9 cellular contexts compared by ENCODE assay signal in the genomic region with DNA sequence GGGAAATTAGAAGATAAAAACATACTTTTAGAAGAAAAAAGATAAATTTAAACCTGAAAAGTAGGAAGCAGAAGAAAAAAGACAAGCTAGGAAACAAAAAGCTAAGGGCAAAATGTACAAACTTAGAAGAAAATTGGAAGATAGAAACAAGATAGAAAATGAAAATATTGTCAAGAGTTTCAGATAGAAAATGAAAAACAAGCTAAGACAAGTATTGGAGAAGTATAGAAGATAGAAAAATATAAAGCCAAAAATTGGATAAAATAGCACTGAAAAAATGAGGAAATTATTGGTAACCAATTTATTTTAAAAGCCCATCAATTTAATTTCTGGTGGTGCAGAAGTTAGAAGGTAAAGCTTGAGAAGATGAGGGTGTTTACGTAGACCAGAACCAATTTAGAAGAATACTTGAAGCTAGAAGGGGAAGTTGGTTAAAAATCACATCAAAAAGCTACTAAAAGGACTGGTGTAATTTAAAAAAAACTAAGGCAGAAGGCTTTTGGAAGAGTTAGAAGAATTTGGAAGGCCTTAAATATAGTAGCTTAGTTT. TPM values are rescaled to one million over a fixed set of nuclear protein-coding genes. Genes with fewer than 3 reads are reported as not detected.
DNase-seq lines count a peak whose midpoint lies in the region; ATAC-seq, FAIRE-seq and TF ChIP-seq lines count a peak whose summit lies in the region.
"Had no signal": no experiment of that assay in that cellular context is flagged by ENCODE, and none has a peak within 500 bp of the region (broad histone marks: within the 10 kb centered on the region; RNA-seq: fewer than 3 reads in every experiment).

No MANE protein-coding gene starts in this region.

- no peak overlapping the region for H2BK15ac ChIP-seq in H1 (ENCODE audit: low read length)

- no peak overlapping the region for H4K91ac ChIP-seq in H1 (replicated peaks; ENCODE audit: insufficient read length, low read length)

- H3K18ac ChIP-seq in H1 (ENCODE audit: extremely low read depth, low read length), result no peak overlapping the region

- peaks cover 15% of the 10 kb centered on the region for H3K23me2 ChIP-seq in H1 (ENCODE audit: low read depth, low read length)

- H3K79me2 ChIP-seq in MM.1S (ENCODE audit: low read length) (peaks cover 84% of the 10 kb centered on the region), H1 (ENCODE audit: control insufficient read depth in 1 of 2, insufficient read depth in 2 of 2, low read length in 2 of 2) (peaks cover 44 to 78% of the 10 kb centered on the region in 2 experiments), osteoblast (ENCODE audit: insufficient read depth, low read length) (peaks cover 93% of the 10 kb centered on the region)

- H3K4me2 ChIP-seq in MM.1S (ENCODE audit: low read depth, low read length) (peak overlapping the region; percentile 67), H1 (ENCODE audit: insufficient read depth in 1 of 2, low read depth in 2 of 2, low read length in 2 of 2) (peak overlapping the region; percentile 75 to 90), osteoblast (ENCODE audit: insufficient read depth, low read length) (peak overlapping the region; percentile 86)

- peak overlapping the region; percentile 86 for H3K4me3 ChIP-seq in MM.1S (ENCODE audit: low read length)
- H3K4me3 ChIP-seq in H1 (ENCODE audit: extremely low read depth in 1 of 4, insufficient read depth in 2 of 4, low read depth in 3 of 4, low read length in 4 of 4), result peak overlapping the region; percentile 93 to 100 (median 98)
- H3K4me3 ChIP-seq in osteoblast (ENCODE audit: insufficient read depth, low read length), result peak overlapping the region; percentile 86

- no peak overlapping the region for H2BK5ac ChIP-seq in H1 (ENCODE audit: low read depth, low read length)

- H4K8ac ChIP-seq in H1 (ENCODE audit: extremely low read depth, insufficient read depth, low read length), result no peak overlapping the region

- no peaks in the 10 kb centered on the region for H3K27me3 ChIP-seq in MM.1S (replicated peaks; ENCODE audit: insufficient read depth, low read length)
- H3K27me3 ChIP-seq in H1 (replicated peaks in 1 of 4; ENCODE audit: control insufficient read depth in 3 of 4, extremely low read depth in 1 of 4, insufficient read depth in 3 of 4, low read length in 3 of 4), result no peaks in the 10 kb centered on the region
- no peaks in the 10 kb centered on the region for H3K27me3 ChIP-seq in osteoblast (ENCODE audit: insufficient read depth, low read length)

- H3K9ac ChIP-seq in MM.1S (ENCODE audit: low read length), result peak overlapping the region; percentile 100
- H3K9ac ChIP-seq in H1 (replicated peaks in 1 of 4; ENCODE audit: extremely low read depth in 1 of 4, low read depth in 3 of 4, low read length in 3 of 4), result peak overlapping the region; percentile 95 to 99 (median 96)

- H4K20me1 ChIP-seq in MM.1S (ENCODE audit: insufficient read depth, low read length) (peaks cover 56% of the 10 kb centered on the region), H1 (replicated peaks in 1 of 2; ENCODE audit: control insufficient read depth in 1 of 2, insufficient read depth in 2 of 2, low read length in 2 of 2) (peaks cover 32 to 43% of the 10 kb centered on the region in 2 experiments), osteoblast (ENCODE audit: insufficient read depth, low read length) (peaks cover 55% of the 10 kb centered on the region)

- H3K36me3 ChIP-seq in MM.1S (replicated peaks; ENCODE audit: insufficient read depth, low read length), result peaks cover 39% of the 10 kb centered on the region
- peaks cover 28 to 50% (median 37%) of the 10 kb centered on the region in 4 experiments for H3K36me3 ChIP-seq in H1 (ENCODE audit: control insufficient read depth in 2 of 4, insufficient read depth in 4 of 4, low read length in 3 of 4)
- peaks cover 48% of the 10 kb centered on the region for H3K36me3 ChIP-seq in osteoblast (ENCODE audit: insufficient read depth, low read length)

- FAIRE-seq in H1 (lab: Jason Lieb, UNC) (no peak), frontal cortex (lab: Jason Lieb, UNC) (no peak)
- FAIRE-seq: endometrium had no signal

- H2AFZ ChIP-seq in MM.1S (ENCODE audit: low read length) (no peak overlapping the region), H1 (ENCODE audit: low read length) (no peak overlapping the region), osteoblast (ENCODE audit: low read length) (no peak overlapping the region)

- TF ChIP-seq EP300 in H1 (IDR thresholded peaks at IDR 0.05; ENCODE audit: borderline replicate concordance in 1 of 2, low read depth in 2 of 2, low read length in 2 of 2), result no peak

- TF ChIP-seq RAD21 in H1 (IDR thresholded peaks at IDR 0.05 in 1 of 2, conservative IDR thresholded peaks at IDR 0.05 in 1 of 2; ENCODE audit: low read depth in 2 of 2, low read length in 2 of 2), result no peak

- H3K14ac ChIP-seq in H1 (ENCODE audit: insufficient read length), result no peak overlapping the region

- CTCF ChIA-PET in H1 (lab: Charles Lee; ENCODE audit: partially characterized antibody), result interaction anchor here (1.2 to 29.0 kb wide), 8 partner anchors 7 to 184 kb away, joined by 3 to 809 read pairs (median 12); a partner anchor contains a TSS

- WGBS in H1 (ENCODE audit: extremely low coverage in 1 of 2, insufficient coverage in 1 of 2, insufficient read length in 1 of 2, insufficient replicate concordance in 2 of 2, low coverage in 1 of 2, low lambda C conversion rate in 2 of 2, missing lambda C conversion rate in 1 of 2), 2 experiments, result 5% methylated on average over 1 of the region's 1 CpG; no CpG with 5 or more reads in 1 of the 2 experiments

- H3K4ac ChIP-seq in H1 (replicated peaks; ENCODE audit: insufficient read length, low read depth, low read length), result no peak overlapping the region

- peaks cover 85% of the 10 kb centered on the region for H3F3A ChIP-seq in MM.1S (ENCODE audit: insufficient read depth, low read length)

- no peak overlapping the region for H3K23ac ChIP-seq in H1 (ENCODE audit: insufficient read length)

- no peak overlapping the region for H2BK12ac ChIP-seq in H1 (ENCODE audit: low read depth, low read length)

- DNase-seq in MM.1S, result peak; percentile 27
- DNase-seq in H1 (ENCODE audit: low read depth in 1 of 2, low spot score in 2 of 2), result no peak
- no peak for DNase-seq in osteoblast (ENCODE audit: insufficient read length, low spot score, missing footprints)
- no peak for DNase-seq in frontal cortex (ENCODE audit: low spot score in 2 of 2)

- ATAC-seq in GM21723 (IDR thresholded peaks at IDR 0.05; ENCODE audit: unreplicated experiment) (no peak), GM21737 (IDR thresholded peaks at IDR 0.05; ENCODE audit: unreplicated experiment) (no peak), GM21786 (IDR thresholded peaks at IDR 0.05; ENCODE audit: unreplicated experiment) (no peak)

- H2BK120ac ChIP-seq in H1 (replicated peaks; ENCODE audit: low read depth, low read length), result no peak overlapping the region

- H3K4me1 ChIP-seq in MM.1S (ENCODE audit: low read length), result peaks cover 23% of the 10 kb centered on the region
- peaks cover 5 to 12% (median 7%) of the 10 kb centered on the region in 4 experiments; a peak in 6 of 7 replicates for H3K4me1 ChIP-seq in H1 (replicated peaks in 1 of 4; ENCODE audit: control insufficient read depth in 3 of 4, insufficient read depth in 4 of 4, low read length in 3 of 4)
- H3K4me1 ChIP-seq in osteoblast (ENCODE audit: insufficient read depth, low read length), result peaks cover 27% of the 10 kb centered on the region

- H3K56ac ChIP-seq in H1 (replicated peaks; ENCODE audit: insufficient read length, low read depth, low read length), result no peak overlapping the region

- H3K27ac ChIP-seq in C4-2B (peak overlapping the region; percentile 98), MM.1S (ENCODE audit: low read length) (peak overlapping the region; percentile 94), H1 (ENCODE audit: low read depth, low read length) (0 out of 2 replicates have a peak overlapping the region, but pooled peaks have one; percentile 99), osteoblast (ENCODE audit: low read depth, low read length) (peak overlapping the region; percentile 95)

- no peak for TF ChIP-seq POLR2A in H1 (IDR thresholded peaks at IDR 0.05; ENCODE audit: control extremely low read depth in 1 of 2, low read depth in 2 of 2, low read length in 2 of 2)

- POLR2A ChIA-PET in H1 (lab: Charles Lee; ENCODE audit: partially characterized antibody), result interaction anchor here (0.8 to 29.8 kb wide), 35 partner anchors 4 to 357 kb away, joined by 3 to 1569 read pairs (median 7); a partner anchor contains a TSS

- no peaks in the 10 kb centered on the region for H3K9me2 ChIP-seq in MM.1S (replicated peaks; ENCODE audit: insufficient read depth, low read length)

- no peaks in the 10 kb centered on the region for H3K79me1 ChIP-seq in H1 (ENCODE audit: low read depth, low read length)

- H2BK20ac ChIP-seq in H1 (ENCODE audit: low read length), result no peak overlapping the region

- H4K5ac ChIP-seq in H1 (ENCODE audit: insufficient read length, low read depth, low read length), result no peak overlapping the region

- H3K9me3 ChIP-seq in MM.1S (replicated peaks; ENCODE audit: insufficient read depth, low read length), result no peaks in the 10 kb centered on the region
- H3K9me3 ChIP-seq in H1 (ENCODE audit: insufficient read depth in 2 of 2, low read depth in 1 of 2, low read length in 1 of 2), result no peaks in the 10 kb centered on the region
- H3K9me3 ChIP-seq in osteoblast (ENCODE audit: low read depth, low read length), result no peaks in the 10 kb centered on the region

- no peak overlapping the region for H2AK5ac ChIP-seq in H1 (ENCODE audit: low read depth, low read length)

- TF ChIP-seq CTCF in C4-2B (conservative IDR thresholded peaks at IDR 0.05) (no peak), MM.1S (IDR thresholded peaks at IDR 0.05; ENCODE audit: low read length) (no peak), H1 (IDR thresholded peaks at IDR 0.05; ENCODE audit: control extremely low read depth in 1 of 3, insufficient read depth in 1 of 3, low read depth in 1 of 3, low read length in 3 of 3) (no peak), osteoblast (IDR thresholded peaks at IDR 0.05; ENCODE audit: extremely low read depth, low read depth, low read length) (no peak)

RNA-seq across cellular contexts. Expression of a gene that starts 0.9 kb away (rescaled TPM):
- total RNA-seq in H1 (2021; fragmentation: NEBNext Ultra II Directional; extraction: Animal tissue kit (Norgen Biotek cat#: 25700)), result 911 and 984 TPM in 2 replicates
- polyA plus RNA-seq in H1 (2011; rRNA removed), result 115 and 138 TPM in 2 replicates
- 212 TPM for polyA plus RNA-seq in H1 (2011; cell fraction: cytosol; rRNA removed)
- 619 TPM for polyA plus RNA-seq in H1 (2011; cell fraction: nucleus; rRNA removed)
- polyA plus RNA-seq in H1 (2012, experiment 1 of 2), result 175 to 282 TPM (median 222 TPM) in 4 replicates
- polyA plus RNA-seq in H1 (2012, experiment 2 of 2), result 15.8 TPM
- 300 TPM for polyA plus RNA-seq in H1 (2013, experiment 1 of 2)
- 230 TPM for polyA plus RNA-seq in H1 (2013, experiment 2 of 2)
- 1,379 and 1,792 TPM in 2 replicates for polyA minus RNA-seq in H1 (2011; rRNA and poly(A)+ RNA removed)
- polyA minus RNA-seq in H1 (2011; cell fraction: cytosol; rRNA and poly(A)+ RNA removed), result 1,548 TPM
- polyA minus RNA-seq in H1 (2011; cell fraction: nucleus; rRNA and poly(A)+ RNA removed), result 4,417 TPM
- total RNA-seq in osteoblast (19,002 and 21,612 TPM in 2 replicates), frontal cortex (6,549 TPM)

RNA-seq across cellular contexts. Expression of a gene that starts 25.1 kb away (rescaled TPM):
- total RNA-seq in H1 (2021; fragmentation: NEBNext Ultra II Directional; extraction: Animal tissue kit (Norgen Biotek cat#: 25700)), result 59.4 and 59.8 TPM in 2 replicates
- polyA plus RNA-seq in H1 (2011; rRNA removed), result 77.7 and 111 TPM in 2 replicates
- 81.5 TPM for polyA plus RNA-seq in H1 (2011; cell fraction: cytosol; rRNA removed)
- 125 TPM for polyA plus RNA-seq in H1 (2011; cell fraction: nucleus; rRNA removed)
- polyA plus RNA-seq in H1 (2012, experiment 1 of 2), result 25.2 to 54.4 TPM (median 48.4 TPM) in 4 replicates
- 47.9 TPM for polyA plus RNA-seq in H1 (2012, experiment 2 of 2)
- 44.5 TPM for polyA plus RNA-seq in H1 (2013, experiment 1 of 2)
- polyA plus RNA-seq in H1 (2013, experiment 2 of 2), result 50.1 TPM
- polyA minus RNA-seq in H1 (2011; rRNA and poly(A)+ RNA removed), result 40.4 and 48.7 TPM in 2 replicates
- polyA minus RNA-seq in H1 (2011; cell fraction: cytosol; rRNA and poly(A)+ RNA removed), result 40.9 TPM
- polyA minus RNA-seq in H1 (2011; cell fraction: nucleus; rRNA and poly(A)+ RNA removed), result 32.2 TPM
- total RNA-seq in osteoblast (109 and 115 TPM in 2 replicates), frontal cortex (39.1 TPM)

RNA-seq across cellular contexts. Expression of a gene that starts 58.4 kb away (rescaled TPM):
- total RNA-seq in H1 (2021; fragmentation: NEBNext Ultra II Directional; extraction: Animal tissue kit (Norgen Biotek cat#: 25700)), result 12.8 and 15.3 TPM in 2 replicates
- polyA plus RNA-seq in H1 (2011; rRNA removed), result 17.8 and 25.2 TPM in 2 replicates
- polyA plus RNA-seq in H1 (2011; cell fraction: cytosol; rRNA removed), result 16.0 TPM
- polyA plus RNA-seq in H1 (2011; cell fraction: nucleus; rRNA removed), result 71.4 TPM
- 7.7 to 16.8 TPM (median 14.8 TPM) in 4 replicates for polyA plus RNA-seq in H1 (2012, experiment 1 of 2)
- 7.9 TPM for polyA plus RNA-seq in H1 (2012, experiment 2 of 2)
- polyA plus RNA-seq in H1 (2013, experiment 1 of 2), result 19.0 TPM
- 16.9 TPM for polyA plus RNA-seq in H1 (2013, experiment 2 of 2)
- polyA minus RNA-seq in H1 (2011; rRNA and poly(A)+ RNA removed), result 2.7 and 4.8 TPM in 2 replicates
- 10.1 TPM for polyA minus RNA-seq in H1 (2011; cell fraction: cytosol; rRNA and poly(A)+ RNA removed)
- polyA minus RNA-seq in H1 (2011; cell fraction: nucleus; rRNA and poly(A)+ RNA removed), result 15.4 TPM
- total RNA-seq in osteoblast, result 40.7 and 41.6 TPM in 2 replicates
- 17.5 TPM for total RNA-seq in frontal cortex
